Comparison of ENCODE assay signal across 7 cellular contexts in the genomic region with DNA sequence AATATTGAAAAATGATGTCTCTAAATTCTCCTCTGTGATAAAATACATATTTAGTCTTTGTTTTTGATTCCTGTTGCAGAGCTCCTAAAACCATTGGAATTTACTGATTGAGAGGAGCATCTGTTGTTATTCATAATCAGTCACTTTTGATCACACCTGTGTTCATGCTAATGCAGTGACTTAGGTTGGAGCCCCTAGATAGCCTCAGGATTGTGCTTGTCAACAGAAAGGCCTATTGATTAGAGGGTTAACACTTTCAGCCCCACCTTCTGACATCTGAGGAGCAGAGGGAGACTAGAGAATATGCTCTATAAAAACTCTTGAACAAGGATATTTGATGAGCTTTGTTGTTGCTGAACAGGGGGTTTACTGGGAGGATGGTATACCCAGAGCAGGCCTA.
"Had no signal": no experiment of that assay in that cellular context is flagged by ENCODE, and none has a peak within 500 bp of the region (broad histone marks: within the 10 kb centered on the region; RNA-seq: fewer than 3 reads in every experiment).

No MANE protein-coding gene starts in this region.

- H3K4me1 Mint-ChIP-seq: IgD-negative memory B cell had no signal

- DNase-seq: GM23248, H9, HCEC 1CT, KBM-7 had no signal

- H3K27me3 Mint-ChIP-seq: IgD-negative memory B cell had no signal

- ATAC-seq: HepG2 had no signal

- H3K4me3 ChIP-seq: GM23248 had no signal

- H3K27ac Mint-ChIP-seq: IgD-negative memory B cell had no signal

- H3K36me3 Mint-ChIP-seq: IgD-negative memory B cell had no signal

- H3K27ac ChIP-seq: GM23248, HL-60 had no signal

- H3K4me3 Mint-ChIP-seq: H9, IgD-negative memory B cell had no signal

- H3K9me3 Mint-ChIP-seq: H9 had no signal
